In genomic region chr7:129218514-129219036, GRCh38 we compare ENCODE assay signal across 8 cellular contexts. TPM values are rescaled to one million over a fixed set of nuclear protein-coding genes. Genes with fewer than 3 reads are reported as not detected.
DNase-seq lines count a peak whose midpoint lies in the region; ATAC-seq and TF ChIP-seq lines count a peak whose summit lies in the region.

No MANE protein-coding gene starts in this region.

- peak; percentile 69 for DNase-seq in 8988T
- DNase-seq in NAMALWA (ENCODE audit: low spot score), result peak; percentile 93
- peak; percentile 82 to 86 for DNase-seq in SHP77 (lab: John Stamatoyannopoulos, UW)
- peak; percentile 62 for DNase-seq in activated T-helper 2 cell treated with anti-CD3 and anti-CD28 coated beads, Interferon-gamma antibody, Interleukin-2, Interleukin-4, amounts not matched to agents 10 μg/mL and 5 μg/mL and 100 μg/mL, durations not matched to agents 14 hours and 24 hours and 36 hours (ENCODE audit: low spot score)
- peak; percentile 78 for DNase-seq in foreskin melanocyte
- peak; percentile 87 for DNase-seq in omental fat pad (ENCODE audit: low spot score)
- DNase-seq in suprapubic skin (ENCODE audit: low spot score in 2 of 2), result peak; percentile 89 to 92

- H3K36me3 ChIP-seq in suprapubic skin, result no peaks in the 10 kb centered on the region

- H3K27ac Mint-ChIP-seq in activated T-helper 2 cell treated with anti-CD3 and anti-CD28 coated beads, Interferon-gamma antibody, Interleukin-2, Interleukin-4, amounts not matched to agents 10 μg/mL and 5 μg/mL and 100 μg/mL, durations not matched to agents 14 hours and 24 hours and 36 hours, result no peak overlapping the region

- H3K4me3 Mint-ChIP-seq in activated T-helper 2 cell treated with anti-CD3 and anti-CD28 coated beads, Interferon-gamma antibody, Interleukin-2, Interleukin-4, amounts not matched to agents 10 μg/mL and 5 μg/mL and 100 μg/mL, durations not matched to agents 14 hours and 24 hours and 36 hours (ENCODE audit: low read depth), result no peak overlapping the region

- no peak for TF ChIP-seq POLR2A in suprapubic skin (IDR thresholded peaks at IDR 0.05)

- H3K9me3 Mint-ChIP-seq in activated T-helper 2 cell treated with anti-CD3 and anti-CD28 coated beads, Interferon-gamma antibody, Interleukin-2, Interleukin-4, amounts not matched to agents 10 μg/mL and 5 μg/mL and 100 μg/mL, durations not matched to agents 14 hours and 24 hours and 36 hours, result no peaks in the 10 kb centered on the region

- peaks cover 6% of the 10 kb centered on the region for H3K4me1 Mint-ChIP-seq in activated T-helper 2 cell treated with anti-CD3 and anti-CD28 coated beads, Interferon-gamma antibody, Interleukin-2, Interleukin-4, amounts not matched to agents 10 μg/mL and 5 μg/mL and 100 μg/mL, durations not matched to agents 14 hours and 24 hours and 36 hours (ENCODE audit: low read depth)

- H3K36me3 Mint-ChIP-seq in activated T-helper 2 cell treated with anti-CD3 and anti-CD28 coated beads, Interferon-gamma antibody, Interleukin-2, Interleukin-4, amounts not matched to agents 10 μg/mL and 5 μg/mL and 100 μg/mL, durations not matched to agents 14 hours and 24 hours and 36 hours (ENCODE audit: low read depth), result no peaks in the 10 kb centered on the region

- H3K27ac ChIP-seq in suprapubic skin, result no peak overlapping the region

- H3K27me3 Mint-ChIP-seq in activated T-helper 2 cell treated with anti-CD3 and anti-CD28 coated beads, Interferon-gamma antibody, Interleukin-2, Interleukin-4, amounts not matched to agents 10 μg/mL and 5 μg/mL and 100 μg/mL, durations not matched to agents 14 hours and 24 hours and 36 hours (ENCODE audit: low read depth), result peaks cover 3% of the 10 kb centered on the region

- H3K27me3 ChIP-seq in suprapubic skin, result no peaks in the 10 kb centered on the region

- 16% methylated on average over 8 of the region's 9 CpGs for WGBS in suprapubic skin

- H3K9me3 ChIP-seq in suprapubic skin, result no peaks in the 10 kb centered on the region

- H3K4me3 ChIP-seq in suprapubic skin, result no peak overlapping the region

- intact Hi-C loops in activated T-helper 2 cell treated with anti-CD3 and anti-CD28 coated beads, Interferon-gamma antibody, Interleukin-2, Interleukin-4, amounts not matched to agents 10 μg/mL and 5 μg/mL and 100 μg/mL, durations not matched to agents 14 hours and 24 hours and 36 hours (cut with micrococcal nuclease), result loop anchor here (1.0 to 10.0 kb wide), 3 partner anchors 53 to 314 kb away; no protein-coding TSS in a partner anchor

- TF ChIP-seq CTCF in omental fat pad (IDR thresholded peaks at IDR 0.05) (peak in 2 of 3 donors; percentile 44 to 70), suprapubic skin (IDR thresholded peaks at IDR 0.05) (peak; percentile 76 to 77)

- TF ChIP-seq EP300 in suprapubic skin (IDR thresholded peaks at IDR 0.05), result no peak

- H3K4me1 ChIP-seq in suprapubic skin, result peaks cover 5% of the 10 kb centered on the region

- ATAC-seq in GM18868 (IDR thresholded peaks at IDR 0.05; ENCODE audit: unreplicated experiment) (peak; percentile 66), omental fat pad (ENCODE audit: low FRiP score) (peak; percentile 92)

RNA-seq across cellular contexts. Expression of gene AHCYL2, which starts 6.3 kb away (rescaled TPM):
- 14.7 and 15.1 TPM in 2 replicates for total RNA-seq in activated T-helper 2 cell treated with anti-CD3 and anti-CD28 coated beads, Interferon-gamma antibody, Interleukin-2, Interleukin-4, amounts not matched to agents 10 μg/mL and 5 μg/mL and 100 μg/mL, durations not matched to agents 14 hours and 24 hours and 36 hours
- 10 to 100 TPM; 10.9 to 19.4 (median 14.6) TPM for total RNA-seq in omental fat pad
- total RNA-seq in suprapubic skin, result 10 to 100 TPM; 33.5 to 61.2 (median 41.7) TPM

RNA-seq across cellular contexts. Expression of gene SMO, which starts 30.1 kb away (rescaled TPM):
- 0.64 and 0.89 TPM in 2 replicates for total RNA-seq in activated T-helper 2 cell treated with anti-CD3 and anti-CD28 coated beads, Interferon-gamma antibody, Interleukin-2, Interleukin-4, amounts not matched to agents 10 μg/mL and 5 μg/mL and 100 μg/mL, durations not matched to agents 14 hours and 24 hours and 36 hours
- total RNA-seq in omental fat pad, result 1 to 10 TPM; 3.1 to 7.7 (median 4.9) TPM
- total RNA-seq in suprapubic skin, result 10 to 100 TPM; 13.8 to 34.5 (median 18.1) TPM
